ENCODE assay signal across 2 cellular contexts in the genomic region with DNA sequence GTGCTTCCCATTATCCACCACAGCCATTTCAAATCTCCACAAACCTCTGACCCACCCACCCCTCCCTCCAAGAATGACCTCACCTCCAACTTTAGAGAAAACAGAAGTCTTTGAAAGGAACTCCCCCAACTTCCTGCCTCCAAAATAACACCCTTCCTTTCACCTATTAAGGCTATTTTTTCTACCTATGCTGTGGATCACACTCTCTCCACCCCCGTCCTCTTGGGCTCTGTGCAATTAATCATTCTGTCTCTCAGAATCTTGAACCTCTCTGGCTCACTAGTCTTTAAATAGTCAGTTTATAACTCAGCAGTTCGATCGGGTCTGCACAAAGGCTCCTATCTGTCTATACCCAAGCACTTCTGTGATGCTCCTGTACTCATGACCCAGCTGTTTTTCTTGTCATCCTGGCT.
TF ChIP-seq lines count a peak whose summit lies in the region.

No MANE protein-coding gene starts in this region.

TF ChIP-seq in HepG2, 621 proteins besides CTCF, POLR2A, EP300 and RAD21:
- no peak for TF ChIP-seq EED (CRISPR knock-in tag; IDR thresholded peaks at IDR 0.05)
- TF ChIP-seq ZNF703 (CRISPR knock-in tag; IDR thresholded peaks at IDR 0.05; ENCODE audit: borderline replicate concordance) = no peak
- no peak for TF ChIP-seq ZNF224 (CRISPR knock-in tag; IDR thresholded peaks at IDR 0.05)
- TF ChIP-seq KDM6A (CRISPR knock-in tag; IDR thresholded peaks at IDR 0.05; ENCODE audit: low read depth) = no peak
- TF ChIP-seq GTF3A (CRISPR knock-in tag; conservative IDR thresholded peaks at IDR 0.05) = no peak
- TF ChIP-seq ZNF878 (CRISPR knock-in tag; IDR thresholded peaks at IDR 0.05) = no peak
- TF ChIP-seq RBFOX2 (IDR thresholded peaks at IDR 0.05; ENCODE audit: low read depth, low read length) = no peak
- no peak for TF ChIP-seq PRPF4 (IDR thresholded peaks at IDR 0.05; ENCODE audit: low read depth, low read length, poor library complexity, severe bottlenecking)
- TF ChIP-seq, protein P1, sequence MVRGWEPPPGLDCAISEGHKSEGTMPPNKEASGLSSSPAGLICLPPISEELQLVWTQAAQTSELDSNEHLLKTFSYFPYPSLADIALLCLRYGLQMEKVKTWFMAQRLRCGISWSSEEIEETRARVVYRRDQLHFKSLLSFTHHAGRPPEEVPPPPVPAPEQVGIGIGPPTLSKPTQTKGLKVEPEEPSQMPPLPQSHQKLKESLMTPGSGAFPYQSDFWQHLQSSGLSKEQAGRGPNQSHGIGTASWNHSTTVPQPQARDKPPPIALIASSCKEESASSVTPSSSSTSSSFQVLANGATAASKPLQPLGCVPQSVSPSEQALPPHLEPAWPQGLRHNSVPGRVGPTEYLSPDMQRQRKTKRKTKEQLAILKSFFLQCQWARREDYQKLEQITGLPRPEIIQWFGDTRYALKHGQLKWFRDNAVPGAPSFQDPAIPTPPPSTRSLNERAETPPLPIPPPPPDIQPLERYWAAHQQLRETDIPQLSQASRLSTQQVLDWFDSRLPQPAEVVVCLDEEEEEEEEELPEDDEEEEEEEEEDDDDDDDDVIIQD (CRISPR knock-in tag; IDR thresholded peaks at IDR 0.05; ENCODE audit: low read depth) = no peak
- TF ChIP-seq PHF8 (CRISPR knock-in tag; IDR thresholded peaks at IDR 0.05) = no peak
- TF ChIP-seq, protein P2, sequence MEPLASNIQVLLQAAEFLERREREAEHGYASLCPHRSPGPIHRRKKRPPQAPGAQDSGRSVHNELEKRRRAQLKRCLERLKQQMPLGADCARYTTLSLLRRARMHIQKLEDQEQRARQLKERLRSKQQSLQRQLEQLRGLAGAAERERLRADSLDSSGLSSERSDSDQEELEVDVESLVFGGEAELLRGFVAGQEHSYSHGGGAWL (CRISPR knock-in tag; IDR thresholded peaks at IDR 0.05) = no peak

TF ChIP-seq in K562, 482 proteins besides CTCF, POLR2A, EP300 and RAD21:
- no peak for TF ChIP-seq ZNF436 (CRISPR knock-in tag; IDR thresholded peaks at IDR 0.05)
- TF ChIP-seq, protein P3, sequence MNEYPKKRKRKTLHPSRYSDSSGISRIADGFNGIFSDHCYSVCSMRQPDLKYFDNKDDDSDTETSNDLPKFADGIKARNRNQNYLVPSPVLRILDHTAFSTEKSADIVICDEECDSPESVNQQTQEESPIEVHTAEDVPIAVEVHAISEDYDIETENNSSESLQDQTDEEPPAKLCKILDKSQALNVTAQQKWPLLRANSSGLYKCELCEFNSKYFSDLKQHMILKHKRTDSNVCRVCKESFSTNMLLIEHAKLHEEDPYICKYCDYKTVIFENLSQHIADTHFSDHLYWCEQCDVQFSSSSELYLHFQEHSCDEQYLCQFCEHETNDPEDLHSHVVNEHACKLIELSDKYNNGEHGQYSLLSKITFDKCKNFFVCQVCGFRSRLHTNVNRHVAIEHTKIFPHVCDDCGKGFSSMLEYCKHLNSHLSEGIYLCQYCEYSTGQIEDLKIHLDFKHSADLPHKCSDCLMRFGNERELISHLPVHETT (CRISPR knock-in tag; conservative IDR thresholded peaks at IDR 0.05 in 1 of 2, IDR thresholded peaks at IDR 0.05 in 1 of 2) = 0 out of 4 replicates have a peak, but pooled peaks of 1 of the 2 experiments have one; percentile 18
- peak; percentile 43; the same call in 1 of the 2 replicates for TF ChIP-seq LEF1 (IDR thresholded peaks at IDR 0.05)
- TF ChIP-seq, protein P4, sequence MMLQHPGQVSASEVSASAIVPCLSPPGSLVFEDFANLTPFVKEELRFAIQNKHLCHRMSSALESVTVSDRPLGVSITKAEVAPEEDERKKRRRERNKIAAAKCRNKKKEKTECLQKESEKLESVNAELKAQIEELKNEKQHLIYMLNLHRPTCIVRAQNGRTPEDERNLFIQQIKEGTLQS (IDR thresholded peaks at IDR 0.05) = peak; percentile 43; the same call in 1 of the 2 replicates
- TF ChIP-seq, protein P4 (CRISPR knock-in tag; conservative IDR thresholded peaks at IDR 0.05) = no peak
- TF ChIP-seq, protein P5, sequence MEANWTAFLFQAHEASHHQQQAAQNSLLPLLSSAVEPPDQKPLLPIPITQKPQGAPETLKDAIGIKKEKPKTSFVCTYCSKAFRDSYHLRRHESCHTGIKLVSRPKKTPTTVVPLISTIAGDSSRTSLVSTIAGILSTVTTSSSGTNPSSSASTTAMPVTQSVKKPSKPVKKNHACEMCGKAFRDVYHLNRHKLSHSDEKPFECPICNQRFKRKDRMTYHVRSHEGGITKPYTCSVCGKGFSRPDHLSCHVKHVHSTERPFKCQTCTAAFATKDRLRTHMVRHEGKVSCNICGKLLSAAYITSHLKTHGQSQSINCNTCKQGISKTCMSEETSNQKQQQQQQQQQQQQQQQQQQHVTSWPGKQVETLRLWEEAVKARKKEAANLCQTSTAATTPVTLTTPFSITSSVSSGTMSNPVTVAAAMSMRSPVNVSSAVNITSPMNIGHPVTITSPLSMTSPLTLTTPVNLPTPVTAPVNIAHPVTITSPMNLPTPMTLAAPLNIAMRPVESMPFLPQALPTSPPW (CRISPR knock-in tag; IDR thresholded peaks at IDR 0.05) = peak; percentile 62
- TF ChIP-seq SMARCA4 (IDR thresholded peaks at IDR 0.05) = peak; percentile 42; the same call in 1 of the 2 replicates
- TF ChIP-seq BACH1 (tag; IDR thresholded peaks at IDR 0.05) = 0 out of 2 replicates have a peak, but pooled peaks have one; percentile 34
- TF ChIP-seq NFE2 (IDR thresholded peaks at IDR 0.05; ENCODE audit: low read depth) = peak; percentile 38; the same call in 1 of the 2 replicates
- TF ChIP-seq, protein P6, sequence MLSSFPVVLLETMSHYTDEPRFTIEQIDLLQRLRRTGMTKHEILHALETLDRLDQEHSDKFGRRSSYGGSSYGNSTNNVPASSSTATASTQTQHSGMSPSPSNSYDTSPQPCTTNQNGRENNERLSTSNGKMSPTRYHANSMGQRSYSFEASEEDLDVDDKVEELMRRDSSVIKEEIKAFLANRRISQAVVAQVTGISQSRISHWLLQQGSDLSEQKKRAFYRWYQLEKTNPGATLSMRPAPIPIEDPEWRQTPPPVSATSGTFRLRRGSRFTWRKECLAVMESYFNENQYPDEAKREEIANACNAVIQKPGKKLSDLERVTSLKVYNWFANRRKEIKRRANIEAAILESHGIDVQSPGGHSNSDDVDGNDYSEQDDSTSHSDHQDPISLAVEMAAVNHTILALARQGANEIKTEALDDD (IDR thresholded peaks at IDR 0.05) = peak; percentile 65; the same call in 1 of the 2 replicates
- TF ChIP-seq SMARCE1 (IDR thresholded peaks at IDR 0.05) = no peak
- TF ChIP-seq DPF2 (IDR thresholded peaks at IDR 0.05) = peak; percentile 35; the same call in 1 of the 2 replicates
- TF ChIP-seq CBFA2T3 (IDR thresholded peaks at IDR 0.05) = peak; percentile 52
- TF ChIP-seq, protein P7, sequence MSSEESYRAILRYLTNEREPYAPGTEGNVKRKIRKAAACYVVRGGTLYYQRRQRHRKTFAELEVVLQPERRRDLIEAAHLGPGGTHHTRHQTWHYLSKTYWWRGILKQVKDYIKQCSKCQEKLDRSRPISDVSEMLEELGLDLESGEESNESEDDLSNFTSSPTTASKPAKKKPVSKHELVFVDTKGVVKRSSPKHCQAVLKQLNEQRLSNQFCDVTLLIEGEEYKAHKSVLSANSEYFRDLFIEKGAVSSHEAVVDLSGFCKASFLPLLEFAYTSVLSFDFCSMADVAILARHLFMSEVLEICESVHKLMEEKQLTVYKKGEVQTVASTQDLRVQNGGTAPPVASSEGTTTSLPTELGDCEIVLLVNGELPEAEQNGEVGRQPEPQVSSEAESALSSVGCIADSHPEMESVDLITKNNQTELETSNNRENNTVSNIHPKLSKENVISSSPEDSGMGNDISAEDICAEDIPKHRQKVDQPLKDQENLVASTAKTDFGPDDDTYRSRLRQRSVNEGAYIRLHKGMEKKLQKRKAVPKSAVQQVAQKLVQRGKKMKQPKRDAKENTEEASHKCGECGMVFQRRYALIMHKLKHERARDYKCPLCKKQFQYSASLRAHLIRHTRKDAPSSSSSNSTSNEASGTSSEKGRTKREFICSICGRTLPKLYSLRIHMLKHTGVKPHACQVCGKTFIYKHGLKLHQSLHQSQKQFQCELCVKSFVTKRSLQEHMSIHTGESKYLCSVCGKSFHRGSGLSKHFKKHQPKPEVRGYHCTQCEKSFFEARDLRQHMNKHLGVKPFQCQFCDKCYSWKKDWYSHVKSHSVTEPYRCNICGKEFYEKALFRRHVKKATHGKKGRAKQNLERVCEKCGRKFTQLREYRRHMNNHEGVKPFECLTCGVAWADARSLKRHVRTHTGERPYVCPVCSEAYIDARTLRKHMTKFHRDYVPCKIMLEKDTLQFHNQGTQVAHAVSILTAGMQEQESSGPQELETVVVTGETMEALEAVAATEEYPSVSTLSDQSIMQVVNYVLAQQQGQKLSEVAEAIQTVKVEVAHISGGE (CRISPR knock-in tag; IDR thresholded peaks at IDR 0.05) = no peak
- TF ChIP-seq, protein P8, sequence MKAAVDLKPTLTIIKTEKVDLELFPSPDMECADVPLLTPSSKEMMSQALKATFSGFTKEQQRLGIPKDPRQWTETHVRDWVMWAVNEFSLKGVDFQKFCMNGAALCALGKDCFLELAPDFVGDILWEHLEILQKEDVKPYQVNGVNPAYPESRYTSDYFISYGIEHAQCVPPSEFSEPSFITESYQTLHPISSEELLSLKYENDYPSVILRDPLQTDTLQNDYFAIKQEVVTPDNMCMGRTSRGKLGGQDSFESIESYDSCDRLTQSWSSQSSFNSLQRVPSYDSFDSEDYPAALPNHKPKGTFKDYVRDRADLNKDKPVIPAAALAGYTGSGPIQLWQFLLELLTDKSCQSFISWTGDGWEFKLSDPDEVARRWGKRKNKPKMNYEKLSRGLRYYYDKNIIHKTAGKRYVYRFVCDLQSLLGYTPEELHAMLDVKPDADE (conservative IDR thresholded peaks at IDR 0.05; ENCODE audit: control insufficient read depth, low read depth, low read length) = no peak
- TF ChIP-seq CTBP1 (IDR thresholded peaks at IDR 0.05; ENCODE audit: borderline replicate concordance) = 0 out of 2 replicates have a peak, but pooled peaks have one; percentile 21
- TF ChIP-seq MAFK (IDR thresholded peaks at IDR 0.05; ENCODE audit: low read length) = 0 out of 2 replicates have a peak, but pooled peaks have one; percentile 16
- TF ChIP-seq JUND (IDR thresholded peaks at IDR 0.05; ENCODE audit: borderline replicate concordance, low read depth, low read length) = no peak
- TF ChIP-seq JUND (tag; IDR thresholded peaks at IDR 0.05; ENCODE audit: borderline replicate concordance, low read depth, low read length) = peak; percentile 34; the same call in 1 of the 3 replicates
- no peak for TF ChIP-seq TEAD2 (tag; IDR thresholded peaks at IDR 0.05)
- TF ChIP-seq EGR1 (conservative IDR thresholded peaks at IDR 0.05) = peak; percentile 48; the same call in 1 of the 2 replicates
- peak in 1 of 2 experiments; percentile 16; a peak in 1 of 4 replicates for TF ChIP-seq RCOR1 (IDR thresholded peaks at IDR 0.05; ENCODE audit: borderline replicate concordance in 1 of 2, low read depth in 2 of 2, low read length in 2 of 2)
- TF ChIP-seq SPI1 (IDR thresholded peaks at IDR 0.05; ENCODE audit: borderline replicate concordance, low read depth, low read length) = peak; percentile 48; the same call in 1 of the 2 replicates
- TF ChIP-seq, protein P9, sequence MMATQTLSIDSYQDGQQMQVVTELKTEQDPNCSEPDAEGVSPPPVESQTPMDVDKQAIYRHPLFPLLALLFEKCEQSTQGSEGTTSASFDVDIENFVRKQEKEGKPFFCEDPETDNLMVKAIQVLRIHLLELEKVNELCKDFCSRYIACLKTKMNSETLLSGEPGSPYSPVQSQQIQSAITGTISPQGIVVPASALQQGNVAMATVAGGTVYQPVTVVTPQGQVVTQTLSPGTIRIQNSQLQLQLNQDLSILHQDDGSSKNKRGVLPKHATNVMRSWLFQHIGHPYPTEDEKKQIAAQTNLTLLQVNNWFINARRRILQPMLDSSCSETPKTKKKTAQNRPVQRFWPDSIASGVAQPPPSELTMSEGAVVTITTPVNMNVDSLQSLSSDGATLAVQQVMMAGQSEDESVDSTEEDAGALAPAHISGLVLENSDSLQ (IDR thresholded peaks at IDR 0.05) = peak; percentile 90
- TF ChIP-seq ATF7 (IDR thresholded peaks at IDR 0.05) = peak; percentile 62
- TF ChIP-seq, protein P10, sequence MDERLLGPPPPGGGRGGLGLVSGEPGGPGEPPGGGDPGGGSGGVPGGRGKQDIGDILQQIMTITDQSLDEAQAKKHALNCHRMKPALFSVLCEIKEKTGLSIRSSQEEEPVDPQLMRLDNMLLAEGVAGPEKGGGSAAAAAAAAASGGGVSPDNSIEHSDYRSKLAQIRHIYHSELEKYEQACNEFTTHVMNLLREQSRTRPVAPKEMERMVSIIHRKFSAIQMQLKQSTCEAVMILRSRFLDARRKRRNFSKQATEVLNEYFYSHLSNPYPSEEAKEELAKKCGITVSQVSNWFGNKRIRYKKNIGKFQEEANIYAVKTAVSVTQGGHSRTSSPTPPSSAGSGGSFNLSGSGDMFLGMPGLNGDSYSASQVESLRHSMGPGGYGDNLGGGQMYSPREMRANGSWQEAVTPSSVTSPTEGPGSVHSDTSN (CRISPR knock-in tag; IDR thresholded peaks at IDR 0.05; ENCODE audit: low read depth) = no peak
- TF ChIP-seq, protein P10 (tag; conservative IDR thresholded peaks at IDR 0.05; ENCODE audit: low read depth) = peak; percentile 87
- TF ChIP-seq MEIS2 (IDR thresholded peaks at IDR 0.05; ENCODE audit: partially characterized antibody) = peak; percentile 89
- no peak for TF ChIP-seq PHB (CRISPR knock-in tag; IDR thresholded peaks at IDR 0.05)
- TF ChIP-seq CBFA2T2 (conservative IDR thresholded peaks at IDR 0.05) = peak; percentile 25; the same call in 1 of the 2 replicates
- TF ChIP-seq, protein P11, sequence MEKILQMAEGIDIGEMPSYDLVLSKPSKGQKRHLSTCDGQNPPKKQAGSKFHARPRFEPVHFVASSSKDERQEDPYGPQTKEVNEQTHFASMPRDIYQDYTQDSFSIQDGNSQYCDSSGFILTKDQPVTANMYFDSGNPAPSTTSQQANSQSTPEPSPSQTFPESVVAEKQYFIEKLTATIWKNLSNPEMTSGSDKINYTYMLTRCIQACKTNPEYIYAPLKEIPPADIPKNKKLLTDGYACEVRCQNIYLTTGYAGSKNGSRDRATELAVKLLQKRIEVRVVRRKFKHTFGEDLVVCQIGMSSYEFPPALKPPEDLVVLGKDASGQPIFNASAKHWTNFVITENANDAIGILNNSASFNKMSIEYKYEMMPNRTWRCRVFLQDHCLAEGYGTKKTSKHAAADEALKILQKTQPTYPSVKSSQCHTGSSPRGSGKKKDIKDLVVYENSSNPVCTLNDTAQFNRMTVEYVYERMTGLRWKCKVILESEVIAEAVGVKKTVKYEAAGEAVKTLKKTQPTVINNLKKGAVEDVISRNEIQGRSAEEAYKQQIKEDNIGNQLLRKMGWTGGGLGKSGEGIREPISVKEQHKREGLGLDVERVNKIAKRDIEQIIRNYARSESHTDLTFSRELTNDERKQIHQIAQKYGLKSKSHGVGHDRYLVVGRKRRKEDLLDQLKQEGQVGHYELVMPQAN (IDR thresholded peaks at IDR 0.05; ENCODE audit: borderline replicate concordance) = no peak
- no peak for TF ChIP-seq KDM4B (IDR thresholded peaks at IDR 0.05; ENCODE audit: borderline replicate concordance in 2 of 2, low read depth in 1 of 2)
